ENCODE assay signal across 12 cellular contexts in the genomic region with DNA sequence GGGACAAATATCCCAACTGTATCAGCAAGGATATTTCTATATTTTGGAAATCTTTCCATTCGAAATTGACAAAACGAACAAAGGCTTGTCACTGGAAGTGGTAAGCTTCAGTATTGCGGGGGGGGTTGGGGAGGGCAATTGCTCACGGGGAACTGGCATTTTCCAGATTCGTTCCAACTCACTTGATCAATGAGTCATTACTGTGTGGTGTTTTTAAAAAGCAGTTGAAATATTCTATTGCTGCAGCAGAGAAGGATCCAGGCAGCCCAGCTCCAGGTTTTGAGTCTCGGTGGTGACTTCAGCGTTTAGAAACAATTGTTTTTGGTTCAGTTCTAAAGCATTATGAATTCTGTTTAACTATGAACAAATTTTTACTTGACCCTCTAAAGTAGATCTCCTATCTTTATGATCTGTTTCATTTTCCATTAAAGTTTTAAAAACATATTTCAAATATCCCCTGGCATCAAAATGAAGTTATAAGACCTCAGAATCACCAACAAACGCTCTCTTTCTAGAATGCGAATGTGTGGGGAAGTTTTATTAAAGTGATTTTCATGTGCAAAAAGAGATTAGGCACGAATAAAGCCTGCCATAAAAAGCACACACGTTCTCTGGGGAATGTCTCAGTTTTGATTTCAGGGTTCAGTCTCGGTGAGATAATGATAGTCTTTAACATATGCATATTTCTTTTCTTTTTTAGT. TPM values are rescaled to one million over a fixed set of nuclear protein-coding genes. Genes with fewer than 3 reads are reported as not detected.
DNase-seq lines count a peak whose midpoint lies in the region; TF ChIP-seq lines count a peak whose summit lies in the region.
"Had no signal": no experiment of that assay in that cellular context is flagged by ENCODE, and none has a peak within 500 bp of the region (broad histone marks: within the 10 kb centered on the region; RNA-seq: fewer than 3 reads in every experiment).

No MANE protein-coding gene starts in this region.

- intact Hi-C loops in thyroid gland (cut with DNase I), result no loop called here

- DNase-seq in DMS 273 (lab: John Stamatoyannopoulos, UW; ENCODE audit: unreplicated experiment) (peak; percentile 29), DMS 273 treated with DMSO at 0.1 percent for 48 hours (lab: John Stamatoyannopoulos, UW) (no peak), astrocyte of the hippocampus (ENCODE audit: low read depth, low spot score) (peak; percentile 83), hepatocyte (ENCODE audit: low spot score) (no peak), thyroid gland (peak; percentile 67 to 73), DMS53 treated with DMSO at 0.1 percent for 48 hours (lab: John Stamatoyannopoulos, UW; ENCODE audit: unreplicated experiment) (no peak), C1 segment of cervical spinal cord (lab: John Stamatoyannopoulos, UW) (no peak), T-helper 2 cell (no peak)
- DNase-seq: central memory CD4-positive, alpha-beta T cell; naive B cell; stimulated activated naive CD8-positive, alpha-beta T cell treated with anti-CD3 and anti-CD28 coated beads, Interleukin-15, Interleukin-2, amounts not matched to agents 100 U/mL and 50 U/mL, for 24 hours had no signal

- H3K9me3 ChIP-seq in hepatocyte (ENCODE audit: low read depth), result no peaks in the 10 kb centered on the region
- no peaks in the 10 kb centered on the region for H3K9me3 ChIP-seq in thyroid gland

- TF ChIP-seq POLR2A in thyroid gland (IDR thresholded peaks at IDR 0.05), result peak in 1 of 2 donors; percentile 57

- H3K27ac ChIP-seq in hepatocyte, result peak overlapping the region; percentile 83
- H3K27ac ChIP-seq in thyroid gland, result peak overlapping the region; percentile 74 to 90 (median 88)
- H3K27ac ChIP-seq: 22Rv1 had no signal

- no peaks in the 10 kb centered on the region for H3K36me3 ChIP-seq in hepatocyte (replicated peaks; ENCODE audit: insufficient read depth, low read depth)
- no peaks in the 10 kb centered on the region for H3K36me3 ChIP-seq in thyroid gland

- H3K4me2 ChIP-seq in hepatocyte, result peak overlapping the region; percentile 3

- H3K4me3 ChIP-seq in hepatocyte (no peak overlapping the region), thyroid gland (replicated peaks in 1 of 3) (no peak overlapping the region)

- no peaks in the 10 kb centered on the region for H3K27me3 ChIP-seq in hepatocyte
- H3K27me3 ChIP-seq in thyroid gland, result no peaks in the 10 kb centered on the region

- H4K20me1 ChIP-seq in hepatocyte (ENCODE audit: insufficient read depth, poor library complexity, severe bottlenecking), result no peaks in the 10 kb centered on the region

- no peak overlapping the region for H2AFZ ChIP-seq in hepatocyte

- H3K4me1 ChIP-seq in hepatocyte (ENCODE audit: insufficient read depth) (peaks cover 25% of the 10 kb centered on the region), thyroid gland (peaks cover 42 to 45% of the 10 kb centered on the region in 2 donors)

- H3K79me2 ChIP-seq in hepatocyte, result no peaks in the 10 kb centered on the region

- 56% methylated on average over 12 of the region's 12 CpGs for WGBS in hepatocyte (ENCODE audit: low lambda C conversion rate, missing lambda C conversion rate)
- 35 to 49% methylated on average over 12 of the region's 12 CpGs for WGBS in thyroid gland, 2 donors

- no peaks in the 10 kb centered on the region for H3K9me2 ChIP-seq in hepatocyte (replicated peaks; ENCODE audit: insufficient read depth)

- TF ChIP-seq CTCF in hepatocyte (IDR thresholded peaks at IDR 0.05; ENCODE audit: poor library complexity), result no peak
- TF ChIP-seq CTCF in thyroid gland (IDR thresholded peaks at IDR 0.05), result no peak

RNA-seq across cellular contexts. Expression of gene FBLN1, which starts 33.7 kb away (rescaled TPM):
- 185 and 201 TPM in 2 replicates for total RNA-seq in hepatocyte
- 669 and 709 TPM in 2 replicates for polyA plus RNA-seq in hepatocyte
- total RNA-seq in thyroid gland, result 100 to 1,000 TPM in 3 of 4 donors, 10 to 100 TPM in 1; 52.3 to 199 (median 163) TPM

RNA-seq across cellular contexts. Expression of gene RIBC2, which starts 55.5 kb away (rescaled TPM):
- total RNA-seq in hepatocyte (0.48 and 0.50 TPM in 2 replicates), thyroid gland (1 to 10 TPM in 1 of 4 donors, under 1 TPM in 1, not detected in 2; 0.45 to 4.2 TPM)
- 0.56 and 1.3 TPM in 2 replicates for polyA plus RNA-seq in hepatocyte

RNA-seq across cellular contexts. Expression of gene SMC1B, which starts 55.6 kb away (rescaled TPM):
- total RNA-seq in hepatocyte, result not detected in 2 replicates
- polyA plus RNA-seq in hepatocyte, result 0.10 TPM in 1 of 2 replicates, not detected in the other
- under 1 TPM in 1 of 4 donors, not detected in 3; 0.13 TPM for total RNA-seq in thyroid gland

Comparison
In these comparisons a context has a peak if more than half of its experiments do, and no peak if none do; other contexts are left out.
1. DNase-seq: peak in DMS 273 (single experiment), astrocyte of the hippocampus (single experiment) and thyroid gland (2 of 2); none in DMS 273 treated with DMSO at 0.1 percent for 48 hours (single experiment), hepatocyte (single experiment), DMS53 treated with DMSO at 0.1 percent for 48 hours (single experiment), C1 segment of cervical spinal cord (0 of 14) and T-helper 2 cell (0 of 5).